ENCODE assay signal across 8 cellular contexts in genomic region chr11:64146036-64146943, GRCh38. TPM values are rescaled to one million over a fixed set of nuclear protein-coding genes. Genes with fewer than 3 reads are reported as not detected.
DNase-seq lines count a peak whose midpoint lies in the region; ATAC-seq and TF ChIP-seq lines count a peak whose summit lies in the region.

No MANE protein-coding gene starts in this region.

- peaks cover 3% of the 10 kb centered on the region for H3K36me3 Mint-ChIP-seq in Caco-2 (ENCODE audit: insufficient read depth, unreplicated experiment)

- 75 to 87% (median 77%) methylated on average over 15 to 22 of the region's 22 CpGs for WGBS in heart left ventricle, 4 donors

- H3K9me3 Mint-ChIP-seq in Caco-2 (ENCODE audit: unreplicated experiment) = no peaks in the 10 kb centered on the region

- TF ChIP-seq CTCF in Caco-2 (IDR thresholded peaks at IDR 0.05; ENCODE audit: insufficient read depth in 1 of 2, low read depth in 1 of 2, low read length in 1 of 2, severe bottlenecking in 1 of 2, unreplicated experiment in 1 of 2) (peak; percentile 65 to 82), heart left ventricle (IDR thresholded peaks at IDR 0.05) (peak; percentile 31 to 67 (median 56))

- no peaks in the 10 kb centered on the region for H3K27me3 Mint-ChIP-seq in Caco-2 (ENCODE audit: insufficient read depth, unreplicated experiment)

- no peak for TF ChIP-seq POLR2A in heart left ventricle (IDR thresholded peaks at IDR 0.05)

- intact Hi-C loops in Caco-2 (cut with micrococcal nuclease; ENCODE audit: unreplicated experiment) (loop anchor here (5.0 kb wide), 1 partner anchor 309 kb away; the partner anchor contains the start of gene MARK2), heart left ventricle (cut with DNase I) (loop anchor here in 5 of 10 donors (5.0 to 10.0 kb wide), 2 partner anchors 309 to 381 kb away; partner anchors contain the start of genes ZFTA (in 3 of the 5) and MARK2 (in 2 of the 5))

- POLR2A ChIA-PET in Caco-2 (lab: Charles Lee) = no interaction called here

- in situ Hi-C loops in SK-MEL-5 (cut with HindIII; ENCODE audit: low pct_unique_long_range_greater_than_20kb, low sequenced_read_pairs) = no loop called here

- no peaks in the 10 kb centered on the region for H3K4me1 ChIP-seq in Caco-2
- H3K4me1 ChIP-seq in heart left ventricle = peaks cover 0 to 47% (median 15%) of the 10 kb centered on the region in 12 donors

- H3K27me3 ChIP-seq in Caco-2 (replicated peaks; ENCODE audit: control insufficient read depth, insufficient read depth, low read length) = no peaks in the 10 kb centered on the region
- no peaks in the 10 kb centered on the region for H3K27me3 ChIP-seq in heart left ventricle

- peak in 1 of 4 donors; percentile 7 for ATAC-seq in heart left ventricle
- ATAC-seq in GM21576 (IDR thresholded peaks at IDR 0.05; ENCODE audit: unreplicated experiment) = no peak

- DNase-seq in Caco-2 = peak in 1 of 2 experiments; percentile 68
- peak; percentile 77 for DNase-seq in HuH-7 (ENCODE audit: low spot score)
- DNase-seq in SK-MEL-5 (ENCODE audit: low read depth, low spot score) = peak; percentile 70
- DNase-seq in activated gamma-delta T cell treated with anti-CD3 and anti-CD28 coated beads, Interleukin-2, amount 50 U/mL, for 16 hours (ENCODE audit: low read depth) = peak; percentile 45
- DNase-seq in heart left ventricle = peak in 2 of 5 donors; percentile 46 to 52
- DNase-seq in stimulated activated CD4-positive, alpha-beta T cell treated with anti-CD3 and anti-CD28 coated beads, Interleukin-15, amount 100 ng/mL, for 1 hour (ENCODE audit: low read depth in 1 of 2, low spot score in 1 of 2) = peak; percentile 24 to 34
- no peak for DNase-seq in ureter (ENCODE audit: low spot score)

- H3K27ac Mint-ChIP-seq in Caco-2 (ENCODE audit: unreplicated experiment) = no peak overlapping the region

- no peak overlapping the region for H3K4me3 ChIP-seq in Caco-2 (ENCODE audit: low read depth, low read length)
- H3K4me3 ChIP-seq in heart left ventricle = no peak overlapping the region

- CTCF ChIA-PET in Caco-2 (lab: Charles Lee) = no interaction called here

- no peak overlapping the region for H3K4me3 Mint-ChIP-seq in Caco-2 (ENCODE audit: unreplicated experiment)

- H3K36me3 ChIP-seq in Caco-2 (ENCODE audit: control insufficient read depth, insufficient read depth, low read length) (no peaks in the 10 kb centered on the region; the same call in 1 of the 2 replicates), heart left ventricle (no peaks in the 10 kb centered on the region)

- peak overlapping the region in 3 of 12 donors; percentile 12 to 38 (median 15) for H3K27ac ChIP-seq in heart left ventricle

- no TSS peak for BruUV-seq in Caco-2 (replicated peaks; lab: Mats Ljungman, UMichigan)

- H3K4me1 Mint-ChIP-seq in Caco-2 (ENCODE audit: low read depth, unreplicated experiment) = no peaks in the 10 kb centered on the region

- no peaks in the 10 kb centered on the region for H3K9me3 ChIP-seq in Caco-2
- H3K9me3 ChIP-seq in heart left ventricle = no peaks in the 10 kb centered on the region

RNA-seq across cellular contexts. Expression of gene MACROD1, which starts 19.6 kb away (rescaled TPM):
- total RNA-seq in Caco-2 (2022) (24.0 and 29.6 TPM in 2 replicates), heart left ventricle (100 to 1,000 TPM in 6 of 9 donors, 10 to 100 TPM in 3; 61.3 to 166 (median 116) TPM), ureter (27.3 TPM)
- total RNA-seq in SK-MEL-5 (2014; rRNA removed; shearing (Covaris generic)) = 15.0 and 15.7 TPM in 2 replicates
- polyA plus RNA-seq in SK-MEL-5 (2015; cell fraction: cytosol; rRNA removed) = 22.8 and 188 TPM in 2 replicates
- 43.7 and 53.7 TPM in 2 replicates for polyA plus RNA-seq in SK-MEL-5 (2015; cell fraction: nucleus; rRNA removed)
- 100 to 1,000 TPM in 1 of 2 donors, 10 to 100 TPM in 1; 48.9 to 287 TPM for polyA plus RNA-seq in heart left ventricle

RNA-seq across cellular contexts. Expression of gene STIP1, which starts 39.7 kb away (rescaled TPM):
- total RNA-seq in Caco-2 (2022) = 293 and 297 TPM in 2 replicates
- total RNA-seq in SK-MEL-5 (2014; rRNA removed; shearing (Covaris generic)) = 218 and 248 TPM in 2 replicates
- 180 and 201 TPM in 2 replicates for polyA plus RNA-seq in SK-MEL-5 (2015; cell fraction: cytosol; rRNA removed)
- 74.8 and 119 TPM in 2 replicates for polyA plus RNA-seq in SK-MEL-5 (2015; cell fraction: nucleus; rRNA removed)
- 100 to 1,000 TPM in 2 of 9 donors, 10 to 100 TPM in 7; 74.9 to 143 (median 88.8) TPM for total RNA-seq in heart left ventricle
- 100 to 1,000 TPM in 1 of 2 donors, 10 to 100 TPM in 1; 68.8 to 175 TPM for polyA plus RNA-seq in heart left ventricle
- 119 TPM for total RNA-seq in ureter
